ENCODE assay signal across 1 cellular context in the genomic region with DNA sequence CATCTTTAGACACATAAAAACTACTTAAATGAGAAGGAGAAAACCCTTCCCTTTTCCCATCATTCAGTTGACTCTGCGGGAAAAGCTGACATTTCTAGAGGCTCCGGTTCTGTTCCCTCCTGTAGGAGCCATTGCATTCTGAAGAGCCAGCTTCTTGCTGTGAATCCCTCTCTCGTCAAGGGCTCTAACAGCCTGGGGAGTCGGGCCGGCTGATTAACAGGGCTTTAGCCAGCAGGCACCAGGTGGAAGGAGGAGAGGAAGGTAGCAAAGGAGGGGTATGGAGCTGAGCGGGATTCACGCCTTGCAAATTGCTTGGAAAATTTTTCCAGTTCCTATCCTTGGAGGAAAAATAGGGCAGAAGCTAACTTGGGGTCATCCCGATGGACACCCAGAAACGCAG.
TF ChIP-seq lines count a peak whose summit lies in the region.

No MANE protein-coding gene starts in this region.

TF ChIP-seq in H1, 55 proteins besides CTCF, POLR2A, EP300 and RAD21 (continued from another document):
- TF ChIP-seq, protein P1, sequence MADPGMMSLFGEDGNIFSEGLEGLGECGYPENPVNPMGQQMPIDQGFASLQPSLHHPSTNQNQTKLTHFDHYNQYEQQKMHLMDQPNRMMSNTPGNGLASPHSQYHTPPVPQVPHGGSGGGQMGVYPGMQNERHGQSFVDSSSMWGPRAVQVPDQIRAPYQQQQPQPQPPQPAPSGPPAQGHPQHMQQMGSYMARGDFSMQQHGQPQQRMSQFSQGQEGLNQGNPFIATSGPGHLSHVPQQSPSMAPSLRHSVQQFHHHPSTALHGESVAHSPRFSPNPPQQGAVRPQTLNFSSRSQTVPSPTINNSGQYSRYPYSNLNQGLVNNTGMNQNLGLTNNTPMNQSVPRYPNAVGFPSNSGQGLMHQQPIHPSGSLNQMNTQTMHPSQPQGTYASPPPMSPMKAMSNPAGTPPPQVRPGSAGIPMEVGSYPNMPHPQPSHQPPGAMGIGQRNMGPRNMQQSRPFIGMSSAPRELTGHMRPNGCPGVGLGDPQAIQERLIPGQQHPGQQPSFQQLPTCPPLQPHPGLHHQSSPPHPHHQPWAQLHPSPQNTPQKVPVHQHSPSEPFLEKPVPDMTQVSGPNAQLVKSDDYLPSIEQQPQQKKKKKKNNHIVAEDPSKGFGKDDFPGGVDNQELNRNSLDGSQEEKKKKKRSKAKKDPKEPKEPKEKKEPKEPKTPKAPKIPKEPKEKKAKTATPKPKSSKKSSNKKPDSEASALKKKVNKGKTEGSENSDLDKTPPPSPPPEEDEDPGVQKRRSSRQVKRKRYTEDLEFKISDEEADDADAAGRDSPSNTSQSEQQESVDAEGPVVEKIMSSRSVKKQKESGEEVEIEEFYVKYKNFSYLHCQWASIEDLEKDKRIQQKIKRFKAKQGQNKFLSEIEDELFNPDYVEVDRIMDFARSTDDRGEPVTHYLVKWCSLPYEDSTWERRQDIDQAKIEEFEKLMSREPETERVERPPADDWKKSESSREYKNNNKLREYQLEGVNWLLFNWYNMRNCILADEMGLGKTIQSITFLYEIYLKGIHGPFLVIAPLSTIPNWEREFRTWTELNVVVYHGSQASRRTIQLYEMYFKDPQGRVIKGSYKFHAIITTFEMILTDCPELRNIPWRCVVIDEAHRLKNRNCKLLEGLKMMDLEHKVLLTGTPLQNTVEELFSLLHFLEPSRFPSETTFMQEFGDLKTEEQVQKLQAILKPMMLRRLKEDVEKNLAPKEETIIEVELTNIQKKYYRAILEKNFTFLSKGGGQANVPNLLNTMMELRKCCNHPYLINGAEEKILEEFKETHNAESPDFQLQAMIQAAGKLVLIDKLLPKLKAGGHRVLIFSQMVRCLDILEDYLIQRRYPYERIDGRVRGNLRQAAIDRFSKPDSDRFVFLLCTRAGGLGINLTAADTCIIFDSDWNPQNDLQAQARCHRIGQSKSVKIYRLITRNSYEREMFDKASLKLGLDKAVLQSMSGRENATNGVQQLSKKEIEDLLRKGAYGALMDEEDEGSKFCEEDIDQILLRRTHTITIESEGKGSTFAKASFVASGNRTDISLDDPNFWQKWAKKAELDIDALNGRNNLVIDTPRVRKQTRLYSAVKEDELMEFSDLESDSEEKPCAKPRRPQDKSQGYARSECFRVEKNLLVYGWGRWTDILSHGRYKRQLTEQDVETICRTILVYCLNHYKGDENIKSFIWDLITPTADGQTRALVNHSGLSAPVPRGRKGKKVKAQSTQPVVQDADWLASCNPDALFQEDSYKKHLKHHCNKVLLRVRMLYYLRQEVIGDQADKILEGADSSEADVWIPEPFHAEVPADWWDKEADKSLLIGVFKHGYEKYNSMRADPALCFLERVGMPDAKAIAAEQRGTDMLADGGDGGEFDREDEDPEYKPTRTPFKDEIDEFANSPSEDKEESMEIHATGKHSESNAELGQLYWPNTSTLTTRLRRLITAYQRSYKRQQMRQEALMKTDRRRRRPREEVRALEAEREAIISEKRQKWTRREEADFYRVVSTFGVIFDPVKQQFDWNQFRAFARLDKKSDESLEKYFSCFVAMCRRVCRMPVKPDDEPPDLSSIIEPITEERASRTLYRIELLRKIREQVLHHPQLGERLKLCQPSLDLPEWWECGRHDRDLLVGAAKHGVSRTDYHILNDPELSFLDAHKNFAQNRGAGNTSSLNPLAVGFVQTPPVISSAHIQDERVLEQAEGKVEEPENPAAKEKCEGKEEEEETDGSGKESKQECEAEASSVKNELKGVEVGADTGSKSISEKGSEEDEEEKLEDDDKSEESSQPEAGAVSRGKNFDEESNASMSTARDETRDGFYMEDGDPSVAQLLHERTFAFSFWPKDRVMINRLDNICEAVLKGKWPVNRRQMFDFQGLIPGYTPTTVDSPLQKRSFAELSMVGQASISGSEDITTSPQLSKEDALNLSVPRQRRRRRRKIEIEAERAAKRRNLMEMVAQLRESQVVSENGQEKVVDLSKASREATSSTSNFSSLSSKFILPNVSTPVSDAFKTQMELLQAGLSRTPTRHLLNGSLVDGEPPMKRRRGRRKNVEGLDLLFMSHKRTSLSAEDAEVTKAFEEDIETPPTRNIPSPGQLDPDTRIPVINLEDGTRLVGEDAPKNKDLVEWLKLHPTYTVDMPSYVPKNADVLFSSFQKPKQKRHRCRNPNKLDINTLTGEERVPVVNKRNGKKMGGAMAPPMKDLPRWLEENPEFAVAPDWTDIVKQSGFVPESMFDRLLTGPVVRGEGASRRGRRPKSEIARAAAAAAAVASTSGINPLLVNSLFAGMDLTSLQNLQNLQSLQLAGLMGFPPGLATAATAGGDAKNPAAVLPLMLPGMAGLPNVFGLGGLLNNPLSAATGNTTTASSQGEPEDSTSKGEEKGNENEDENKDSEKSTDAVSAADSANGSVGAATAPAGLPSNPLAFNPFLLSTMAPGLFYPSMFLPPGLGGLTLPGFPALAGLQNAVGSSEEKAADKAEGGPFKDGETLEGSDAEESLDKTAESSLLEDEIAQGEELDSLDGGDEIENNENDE (IDR thresholded peaks at IDR 0.05; ENCODE audit: insufficient replicate concordance, low read length): no peak
- TF ChIP-seq HDAC2 (IDR thresholded peaks at IDR 0.05; ENCODE audit: borderline replicate concordance in 1 of 2, low read depth in 2 of 2, low read length in 2 of 2): no peak
- TF ChIP-seq TAF7 (optimal IDR thresholded peaks at IDR 0.05; ENCODE audit: borderline replicate concordance, low read depth, low read length): no peak
- TF ChIP-seq YY1 (IDR thresholded peaks at IDR 0.05; ENCODE audit: low read depth, low read length): peak; percentile 20; the same call in 1 of the 2 replicates
- peak; percentile 75 for TF ChIP-seq TBP (IDR thresholded peaks at IDR 0.05; ENCODE audit: low read depth, low read length)
- 0 out of 2 replicates have a peak, but pooled peaks have one; percentile 48 for TF ChIP-seq TCF12 (IDR thresholded peaks at IDR 0.05; ENCODE audit: low read depth, low read length)
